10 cellular contexts compared by ENCODE assay signal in the genomic region with DNA sequence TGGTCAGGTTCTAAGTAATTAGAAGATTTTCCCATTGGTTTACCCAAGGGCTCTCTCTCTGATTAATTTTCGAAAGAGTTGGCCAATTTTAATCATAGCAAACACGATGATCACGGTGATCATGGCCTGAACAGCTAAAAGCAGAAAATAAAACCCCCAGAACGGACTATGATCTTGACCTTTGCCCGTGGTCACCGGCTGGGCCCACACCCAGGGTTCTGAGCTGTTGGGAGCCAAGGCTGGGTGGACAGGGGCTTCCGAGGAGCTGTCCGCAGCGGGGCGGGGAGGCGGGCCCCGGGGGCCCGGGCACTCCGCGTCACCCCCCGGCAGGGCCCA. TPM values are rescaled to one million over a fixed set of nuclear protein-coding genes. Genes with fewer than 3 reads are reported as not detected.
DNase-seq lines count a peak whose midpoint lies in the region; ATAC-seq, FAIRE-seq and TF ChIP-seq lines count a peak whose summit lies in the region.
"Had no signal": no experiment of that assay in that cellular context is flagged by ENCODE, and none has a peak within 500 bp of the region (broad histone marks: within the 10 kb centered on the region; RNA-seq: fewer than 3 reads in every experiment).

No MANE protein-coding gene starts in this region.

- H3K27ac ChIP-seq in K562 (ENCODE audit: extremely low read depth, low read depth, low read length) (no peak overlapping the region), transverse colon (peak overlapping the region; percentile 32 to 68 (median 50))

- H3K9me3 Mint-ChIP-seq in activated naive CD4-positive, alpha-beta T cell treated with anti-CD3 and anti-CD28 coated beads for 36 hours = peaks cover under 1% of the 10 kb centered on the region
- H3K9me3 Mint-ChIP-seq in activated naive CD4-positive, alpha-beta T cell treated with anti-CD3 and anti-CD28 coated beads, Interleukin-2, amount 50 U/mL, for 72 hours = no peaks in the 10 kb centered on the region
- no peaks in the 10 kb centered on the region for H3K9me3 Mint-ChIP-seq in mesothelial cell of epicardium

- no peak for FAIRE-seq in K562 (lab: Jason Lieb, UNC)

- no peaks in the 10 kb centered on the region for H3K9me1 ChIP-seq in K562 (ENCODE audit: control insufficient read depth, insufficient read depth, low read length)

- H2AFZ ChIP-seq in K562 (ENCODE audit: low read depth, low read length) = peak overlapping the region; percentile 76

- intact Hi-C loops in activated naive CD4-positive, alpha-beta T cell treated with anti-CD3 and anti-CD28 coated beads for 36 hours (cut with micrococcal nuclease) = loop anchor here (1.0 to 5.0 kb wide), 8 partner anchors 52 to 619 kb away; partner anchors contain the start of genes ATP13A3, HES1 and TMEM44
- intact Hi-C loops in K562 (cut with micrococcal nuclease) (no loop called here), transverse colon (cut with DNase I; ENCODE audit: low total_unique reads) (no loop called here)

- TF ChIP-seq POLR2A in K562 (conservative IDR thresholded peaks at IDR 0.05) (no peak), transverse colon (IDR thresholded peaks at IDR 0.05) (no peak), GM18505 (IDR thresholded peaks at IDR 0.05; ENCODE audit: borderline replicate concordance, extremely low read depth, insufficient read depth, insufficient read length) (no peak)

- peak overlapping the region; percentile 42 for H3K4me3 Mint-ChIP-seq in activated naive CD4-positive, alpha-beta T cell treated with anti-CD3 and anti-CD28 coated beads for 36 hours
- peak overlapping the region; percentile 50 for H3K4me3 Mint-ChIP-seq in mesothelial cell of epicardium

- no peak for DNase-seq in activated naive CD4-positive, alpha-beta T cell treated with anti-CD3 and anti-CD28 coated beads for 36 hours
- DNase-seq in activated naive CD4-positive, alpha-beta T cell treated with anti-CD3 and anti-CD28 coated beads, Interleukin-2, amount 50 U/mL, for 72 hours (ENCODE audit: low spot score in 2 of 2) = no peak
- DNase-seq in K562 (ENCODE audit: extremely low read depth in 1 of 4, low spot score in 3 of 4) (no peak), mesothelial cell of epicardium (ENCODE audit: low spot score in 2 of 2, unreplicated experiment in 2 of 2) (no peak), transverse colon (no peak), NCI-H2227 (lab: John Stamatoyannopoulos, UW; ENCODE audit: unreplicated experiment) (no peak), hypothalamus (lab: John Stamatoyannopoulos, UW) (no peak)
- DNase-seq: NCI-H2081 had no signal

- peaks cover 0 to 4% of the 10 kb centered on the region in 2 experiments; a peak in 1 of 5 replicates for H3K27me3 ChIP-seq in K562 (ENCODE audit: control insufficient read depth in 2 of 2, insufficient read depth in 2 of 2, low read length in 2 of 2)
- peaks cover 20% of the 10 kb centered on the region for H3K27me3 ChIP-seq in transverse colon

- TF ChIP-seq CTCF in K562 (IDR thresholded peaks at IDR 0.05 in 2 of 3, conservative IDR thresholded peaks at IDR 0.05 in 1 of 3; ENCODE audit: insufficient read depth in 2 of 3, low read depth in 1 of 3, low read length in 3 of 3) = no peak
- TF ChIP-seq CTCF in mesothelial cell of epicardium (IDR thresholded peaks at IDR 0.05; ENCODE audit: unreplicated experiment) = no peak
- no peak for TF ChIP-seq CTCF in transverse colon (IDR thresholded peaks at IDR 0.05)

- no peak for TF ChIP-seq RAD21 in K562 (CRISPR knock-in tag; conservative IDR thresholded peaks at IDR 0.05 in 1 of 2, IDR thresholded peaks at IDR 0.05 in 1 of 2)

- peak overlapping the region; percentile 55 for H3K4me2 ChIP-seq in K562 (ENCODE audit: insufficient read depth, low read length)

- in situ Hi-C loops in K562 (cut with MboI) (no loop called here), transverse colon (cut with MboI; ENCODE audit: low pct_ligation_motif_present in 1 of 4, low pct_unique_long_range_greater_than_20kb in 1 of 4, low sequenced_read_pairs in 3 of 4) (loop anchor here in 1 of 4 donors (5.0 kb wide), 1 partner anchor 59 kb away; no protein-coding TSS in a partner anchor)

- 38% methylated on average over 6 of the region's 16 CpGs for WGBS in K562 (ENCODE audit: insufficient coverage, low coverage, missing lambda C conversion rate)
- 20 to 67% methylated on average over 3 to 16 of the region's 16 CpGs for WGBS in transverse colon (ENCODE audit: low coverage in 1 of 2), 2 donors

- no peaks in the 10 kb centered on the region for H3K36me3 Mint-ChIP-seq in activated naive CD4-positive, alpha-beta T cell treated with anti-CD3 and anti-CD28 coated beads for 36 hours (ENCODE audit: low read depth)
- H3K36me3 Mint-ChIP-seq in activated naive CD4-positive, alpha-beta T cell treated with anti-CD3 and anti-CD28 coated beads, Interleukin-2, amount 50 U/mL, for 72 hours = no peaks in the 10 kb centered on the region
- H3K36me3 Mint-ChIP-seq in mesothelial cell of epicardium = no peaks in the 10 kb centered on the region

- peak overlapping the region in 1 of 2 experiments; percentile 87; a peak in 2 of 4 replicates for H3K9ac ChIP-seq in K562 (ENCODE audit: insufficient read depth in 1 of 2, low read depth in 2 of 2, low read length in 2 of 2)

- no TSS peak for BruUV-seq in K562 (replicated peaks; lab: Mats Ljungman, UMichigan)

- POLR2A ChIA-PET in K562 (lab: Yijun Ruan, JAX) = interaction anchor here (0.6 to 1.5 kb wide), 7 partner anchors 10 to 170 kb away, joined by 3 to 7 read pairs (median 3); no protein-coding TSS in a partner anchor

- CTCF ChIA-PET in activated naive CD4-positive, alpha-beta T cell treated with anti-CD3 and anti-CD28 coated beads for 36 hours (lab: Charles Lee) = interaction anchor here (1.2 to 15.7 kb wide), 5 partner anchors 10 to 63 kb away, joined by 3 to 166 read pairs (median 31); no protein-coding TSS in a partner anchor
- CTCF ChIA-PET in K562 (lab: Yijun Ruan, JAX; ENCODE audit: low intra/inter-chr PET ratio) = interaction anchor here (0.7 kb wide), 1 partner anchor 706 kb away, joined by 3 read pairs; no protein-coding TSS in a partner anchor

- no peaks in the 10 kb centered on the region for H3K36me3 ChIP-seq in K562 (ENCODE audit: control insufficient read depth, insufficient read depth, low read length)
- no peaks in the 10 kb centered on the region for H3K36me3 ChIP-seq in transverse colon

- H3K79me2 ChIP-seq in K562 (ENCODE audit: control insufficient read depth, insufficient read depth, low read length) = no peaks in the 10 kb centered on the region

- ATAC-seq in activated naive CD4-positive, alpha-beta T cell treated with anti-CD3 and anti-CD28 coated beads, Interleukin-2, amount 50 U/mL, for 72 hours = no peak
- ATAC-seq in K562 (no peak), GM18505 (IDR thresholded peaks at IDR 0.05; ENCODE audit: unreplicated experiment) (no peak)

- H3K27me3 Mint-ChIP-seq in activated naive CD4-positive, alpha-beta T cell treated with anti-CD3 and anti-CD28 coated beads for 36 hours (ENCODE audit: low read depth) = peaks cover 5% of the 10 kb centered on the region
- no peaks in the 10 kb centered on the region for H3K27me3 Mint-ChIP-seq in mesothelial cell of epicardium (ENCODE audit: low read depth)

- peak overlapping the region; percentile 19 for H3K27ac Mint-ChIP-seq in activated naive CD4-positive, alpha-beta T cell treated with anti-CD3 and anti-CD28 coated beads for 36 hours
- H3K27ac Mint-ChIP-seq in activated naive CD4-positive, alpha-beta T cell treated with anti-CD3 and anti-CD28 coated beads, Interleukin-2, amount 50 U/mL, for 72 hours = peak overlapping the region in 1 of 2 donors; percentile 45
- H3K27ac Mint-ChIP-seq in mesothelial cell of epicardium = peak overlapping the region; percentile 87

- H3K4me1 Mint-ChIP-seq in activated naive CD4-positive, alpha-beta T cell treated with anti-CD3 and anti-CD28 coated beads for 36 hours (ENCODE audit: low read depth) = peaks cover 53% of the 10 kb centered on the region
- H3K4me1 Mint-ChIP-seq in mesothelial cell of epicardium = peaks cover 22% of the 10 kb centered on the region

- H3K4me1 ChIP-seq in K562 (replicated peaks in 1 of 2; ENCODE audit: control insufficient read depth in 2 of 2, insufficient read depth in 2 of 2, low read length in 2 of 2) (peaks cover 5 to 25% of the 10 kb centered on the region in 2 experiments; a peak in 3 of 5 replicates), transverse colon (peaks cover 0 to 34% (median 13%) of the 10 kb centered on the region in 4 donors)

- H3K4me3 ChIP-seq in K562 (no peak overlapping the region), transverse colon (peak overlapping the region in 2 of 4 donors; percentile 10 to 24)

- TF ChIP-seq EP300 in K562 (IDR thresholded peaks at IDR 0.05; ENCODE audit: low read length) (no peak), transverse colon (IDR thresholded peaks at IDR 0.05; ENCODE audit: low read depth) (no peak)

- no peaks in the 10 kb centered on the region for H4K20me1 ChIP-seq in K562 (replicated peaks; ENCODE audit: control insufficient read depth, insufficient read depth, low read length)

- H3K9me3 ChIP-seq in K562 (replicated peaks; ENCODE audit: control insufficient read depth, insufficient read depth, low read depth, low read length) (no peaks in the 10 kb centered on the region), transverse colon (no peaks in the 10 kb centered on the region)

RNA-seq across cellular contexts. Expression of gene GP5, which starts 2.5 kb away (rescaled TPM):
- under 1 TPM; 0.62 to 0.64 TPM for total RNA-seq in activated naive CD4-positive, alpha-beta T cell treated with anti-CD3 and anti-CD28 coated beads for 36 hours
- under 1 TPM; 0.43 to 0.58 TPM for total RNA-seq in activated naive CD4-positive, alpha-beta T cell treated with anti-CD3 and anti-CD28 coated beads, Interleukin-2, amount 50 U/mL, for 72 hours
- total RNA-seq in K562 (2011; cell fraction: chromatin; rRNA removed; ENCODE audit: low replicate concordance) = 0.14 and 0.23 TPM in 2 replicates
- total RNA-seq in K562 (2011; cell fraction: nucleolus; rRNA removed) = 0.26 and 0.33 TPM in 2 replicates
- total RNA-seq in K562 (2011; cell fraction: nucleoplasm; rRNA removed) = 0.15 and 0.23 TPM in 2 replicates
- total RNA-seq in K562 (2014; rRNA removed) (0.04 TPM in 1 of 2 replicates, not detected in the other), K562 (2014; rRNA removed; fragmentation: Illumina TruSeq; extraction: Trizol) (not detected in 2 replicates), K562 (2015; rRNA removed; fragmentation: Illumina TruSeq; extraction: Trizol) (0.04 TPM in 1 of 2 replicates, not detected in the other), K562 (2021) (0.09 TPM in 1 of 2 replicates, not detected in the other), mesothelial cell of epicardium (0.11 to 0.16 TPM in 2 of 3 replicates, not detected in the other), transverse colon (not detected)
- polyA plus RNA-seq in K562 (2011; rRNA removed) (0.01 and 0.03 TPM in 2 replicates), K562 (2014; fragmentation: Illumina TruSeq; extraction: Trizol) (not detected in 2 replicates), K562 (2014; fragmentation: Nextera tagmentation; extraction: Ambion mirVana) (not detected), K562 (2014; rRNA removed) (0.04 and 0.08 TPM in 2 replicates)
- polyA plus RNA-seq in K562 (2011; cell fraction: cytosol; rRNA removed) = 0.03 TPM in 1 of 2 replicates, not detected in the other
- polyA plus RNA-seq in K562 (2011; cell fraction: nucleus; rRNA removed) = not detected in 2 replicates
- not detected in 2 replicates for polyA plus RNA-seq in K562 (2012)
- 0.18 TPM in 1 of 2 replicates, not detected in the other for polyA minus RNA-seq in K562 (2011; rRNA and poly(A)+ RNA removed)
- not detected in 2 replicates for polyA minus RNA-seq in K562 (2011; cell fraction: cytosol; rRNA and poly(A)+ RNA removed)
- polyA minus RNA-seq in K562 (2011; cell fraction: nucleus; rRNA and poly(A)+ RNA removed) = 0.13 and 0.22 TPM in 2 replicates
- total RNA-seq: SK-MEL-5 had no signal

RNA-seq across cellular contexts. Expression of gene LRRC15, which starts 27.0 kb away (rescaled TPM):
- not detected for total RNA-seq in activated naive CD4-positive, alpha-beta T cell treated with anti-CD3 and anti-CD28 coated beads for 36 hours
- not detected for total RNA-seq in activated naive CD4-positive, alpha-beta T cell treated with anti-CD3 and anti-CD28 coated beads, Interleukin-2, amount 50 U/mL, for 72 hours
- total RNA-seq in K562 (2011; cell fraction: chromatin; rRNA removed; ENCODE audit: low replicate concordance) = not detected in 2 replicates
- not detected in 2 replicates for total RNA-seq in K562 (2011; cell fraction: nucleolus; rRNA removed)
- total RNA-seq in K562 (2011; cell fraction: nucleoplasm; rRNA removed) = not detected in 2 replicates
- total RNA-seq in K562 (2014; rRNA removed) (not detected in 2 replicates), K562 (2014; rRNA removed; fragmentation: Illumina TruSeq; extraction: Trizol) (not detected in 2 replicates), K562 (2015; rRNA removed; fragmentation: Illumina TruSeq; extraction: Trizol) (not detected in 2 replicates), K562 (2021) (not detected in 2 replicates), mesothelial cell of epicardium (0.05 TPM in 1 of 3 replicates, not detected in the others), transverse colon (under 1 TPM in 2 of 4 donors, not detected in 2; 0.14 to 0.32 TPM)
- polyA plus RNA-seq in K562 (2011; rRNA removed) (0.01 TPM in 1 of 2 replicates, not detected in the other), K562 (2014; fragmentation: Illumina TruSeq; extraction: Trizol) (not detected in 2 replicates), K562 (2014; fragmentation: Nextera tagmentation; extraction: Ambion mirVana) (not detected), K562 (2014; rRNA removed) (not detected in 2 replicates)
- polyA plus RNA-seq in K562 (2011; cell fraction: cytosol; rRNA removed) = not detected in 2 replicates
- polyA plus RNA-seq in K562 (2011; cell fraction: nucleus; rRNA removed) = not detected in 2 replicates
- polyA plus RNA-seq in K562 (2012) = not detected in 2 replicates
- polyA minus RNA-seq in K562 (2011; rRNA and poly(A)+ RNA removed) = not detected in 2 replicates
- not detected in 2 replicates for polyA minus RNA-seq in K562 (2011; cell fraction: cytosol; rRNA and poly(A)+ RNA removed)
- polyA minus RNA-seq in K562 (2011; cell fraction: nucleus; rRNA and poly(A)+ RNA removed) = not detected in 2 replicates
- total RNA-seq: SK-MEL-5 had no signal

RNA-seq across cellular contexts. Expression of gene CPN2, which starts 45.4 kb away (rescaled TPM):
- not detected for total RNA-seq in activated naive CD4-positive, alpha-beta T cell treated with anti-CD3 and anti-CD28 coated beads for 36 hours
- not detected for total RNA-seq in activated naive CD4-positive, alpha-beta T cell treated with anti-CD3 and anti-CD28 coated beads, Interleukin-2, amount 50 U/mL, for 72 hours
- not detected in 2 replicates for total RNA-seq in K562 (2011; cell fraction: chromatin; rRNA removed; ENCODE audit: low replicate concordance)
- not detected in 2 replicates for total RNA-seq in K562 (2011; cell fraction: nucleolus; rRNA removed)
- not detected in 2 replicates for total RNA-seq in K562 (2011; cell fraction: nucleoplasm; rRNA removed)
- total RNA-seq in K562 (2014; rRNA removed) (not detected in 2 replicates), K562 (2014; rRNA removed; fragmentation: Illumina TruSeq; extraction: Trizol) (not detected in 2 replicates), K562 (2015; rRNA removed; fragmentation: Illumina TruSeq; extraction: Trizol) (not detected in 2 replicates), K562 (2021) (not detected in 2 replicates), mesothelial cell of epicardium (not detected in 3 replicates), transverse colon (under 1 TPM in 1 of 4 donors, not detected in 3; 0.14 TPM)
- polyA plus RNA-seq in K562 (2011; rRNA removed) (not detected in 2 replicates), K562 (2014; fragmentation: Illumina TruSeq; extraction: Trizol) (not detected in 2 replicates), K562 (2014; fragmentation: Nextera tagmentation; extraction: Ambion mirVana) (not detected), K562 (2014; rRNA removed) (not detected in 2 replicates)
- polyA plus RNA-seq in K562 (2011; cell fraction: cytosol; rRNA removed) = 0.04 TPM in 1 of 2 replicates, not detected in the other
- polyA plus RNA-seq in K562 (2011; cell fraction: nucleus; rRNA removed) = not detected in 2 replicates
- 0.06 TPM in 1 of 2 replicates, not detected in the other for polyA plus RNA-seq in K562 (2012)
- polyA minus RNA-seq in K562 (2011; rRNA and poly(A)+ RNA removed) = not detected in 2 replicates
- polyA minus RNA-seq in K562 (2011; cell fraction: cytosol; rRNA and poly(A)+ RNA removed) = not detected in 2 replicates
- polyA minus RNA-seq in K562 (2011; cell fraction: nucleus; rRNA and poly(A)+ RNA removed) = not detected in 2 replicates
- total RNA-seq: SK-MEL-5 had no signal
